Comparison of ENCODE assay signal across 1 cellular context in the genomic region with DNA sequence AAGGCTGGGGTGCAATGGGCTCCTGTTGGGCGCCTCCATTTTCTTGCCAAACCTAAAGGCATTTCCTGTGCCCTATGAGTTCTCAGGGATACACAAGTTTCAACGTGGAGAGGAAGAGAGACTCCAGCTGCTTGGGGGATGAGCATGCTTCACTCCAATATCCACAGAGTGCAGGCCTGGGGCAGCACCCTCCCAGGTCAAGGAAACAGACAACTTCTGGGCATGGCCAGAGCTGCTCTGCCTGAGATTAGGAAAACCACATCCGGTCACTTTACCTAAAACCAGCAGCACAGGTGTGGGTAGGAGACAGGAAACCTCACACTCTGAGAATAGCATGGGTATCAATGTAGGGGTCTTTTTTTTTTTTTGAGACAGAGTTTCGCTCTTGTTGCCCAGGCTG.
TF ChIP-seq lines count a peak whose summit lies in the region.

No MANE protein-coding gene starts in this region.

TF ChIP-seq in WTC11, 78 proteins besides CTCF, POLR2A, EP300 and RAD21 (continued from another document):
- no peak for TF ChIP-seq CBFB (CRISPR knock-in tag; IDR thresholded peaks at IDR 0.05; ENCODE audit: low read depth)
- no peak for TF ChIP-seq JUN (CRISPR knock-in tag; IDR thresholded peaks at IDR 0.05)
- TF ChIP-seq GABPB1 (CRISPR knock-in tag; IDR thresholded peaks at IDR 0.05) = no peak
- no peak for TF ChIP-seq ZNF219 (CRISPR knock-in tag; IDR thresholded peaks at IDR 0.05; ENCODE audit: borderline replicate concordance)
